Comparison of ENCODE assay signal across 1 cellular context in genomic region chr7:83684928-83685327, GRCh38.
TF ChIP-seq lines count a peak whose summit lies in the region.

No MANE protein-coding gene starts in this region.

TF ChIP-seq in WTC11, 78 proteins besides CTCF, POLR2A, EP300 and RAD21 (continued from another document):
- TF ChIP-seq ZSCAN18 (CRISPR knock-in tag; IDR thresholded peaks at IDR 0.05) = no peak
- TF ChIP-seq ZBTB43 (CRISPR knock-in tag; IDR thresholded peaks at IDR 0.05) = peak; percentile 78; the same call in 1 of the 2 replicates
- TF ChIP-seq FOXP4 (CRISPR knock-in tag; IDR thresholded peaks at IDR 0.05) = peak; percentile 61; the same call in 1 of the 2 replicates
- TF ChIP-seq ZNF423 (CRISPR knock-in tag; IDR thresholded peaks at IDR 0.05) = peak; percentile 76; the same call in 1 of the 2 replicates
- TF ChIP-seq ATF3 (CRISPR knock-in tag; conservative IDR thresholded peaks at IDR 0.05) = no peak
- TF ChIP-seq CREM (CRISPR knock-in tag; IDR thresholded peaks at IDR 0.05) = peak; percentile 28; the same call in 1 of the 2 replicates
- peak; percentile 89 for TF ChIP-seq TEAD4 (CRISPR knock-in tag; IDR thresholded peaks at IDR 0.05)
- TF ChIP-seq TEAD1 (CRISPR knock-in tag; IDR thresholded peaks at IDR 0.05) = peak; percentile 99
- TF ChIP-seq AR (CRISPR knock-in tag; IDR thresholded peaks at IDR 0.05) = 0 out of 2 replicates have a peak, but pooled peaks have one; percentile 39
- TF ChIP-seq PRRX2 (CRISPR knock-in tag; IDR thresholded peaks at IDR 0.05) = peak; percentile 93; the same call in 1 of the 2 replicates
- no peak for TF ChIP-seq ZNF281 (CRISPR knock-in tag; IDR thresholded peaks at IDR 0.05)
- TF ChIP-seq AFF4 (CRISPR knock-in tag; IDR thresholded peaks at IDR 0.05; ENCODE audit: borderline replicate concordance) = 0 out of 2 replicates have a peak, but pooled peaks have one; percentile 55
- peak; percentile 84 for TF ChIP-seq ETV6 (CRISPR knock-in tag; IDR thresholded peaks at IDR 0.05)
- TF ChIP-seq ZNF425 (CRISPR knock-in tag; conservative IDR thresholded peaks at IDR 0.05) = peak; percentile 81
- 0 out of 2 replicates have a peak, but pooled peaks have one; percentile 72 for TF ChIP-seq ZNF232 (CRISPR knock-in tag; IDR thresholded peaks at IDR 0.05)
- TF ChIP-seq EMX1 (CRISPR knock-in tag; IDR thresholded peaks at IDR 0.05) = 0 out of 2 replicates have a peak, but pooled peaks have one; percentile 39
